Comparison of ENCODE assay signal across 10 cellular contexts in genomic region chr22:39503590-39503989, GRCh38. TPM values are rescaled to one million over a fixed set of nuclear protein-coding genes. Genes with fewer than 3 reads are reported as not detected.
A peak's percentile ranks its signal among the peaks of the same experiment; 100 is the strongest.
DNase-seq lines count a peak whose midpoint lies in the region; ATAC-seq, FAIRE-seq and TF ChIP-seq lines count a peak whose summit lies in the region.
"Had no signal": no experiment of that assay in that cellular context is flagged by ENCODE, and none has a peak within 500 bp of the region (broad histone marks: within the 10 kb centered on the region; RNA-seq: fewer than 3 reads in every experiment).

No MANE protein-coding gene starts in this region.

- no peak for TF ChIP-seq CTCF in CD8-positive, alpha-beta T cell (IDR thresholded peaks at IDR 0.05)
- TF ChIP-seq CTCF in choroid plexus epithelial cell (conservative IDR thresholded peaks at IDR 0.05; ENCODE audit: low read depth, low read length) (no peak), neural crest cell (conservative IDR thresholded peaks at IDR 0.05) (no peak)

- CTCF ChIA-PET in CD8-positive, alpha-beta T cell (lab: Charles Lee) = interaction anchor here (1.0 to 5.4 kb wide), 4 partner anchors 11 to 160 kb away, joined by 3 to 35 read pairs (median 16); no protein-coding TSS in a partner anchor

- H3K9me2 ChIP-seq in Karpas-422 (replicated peaks; ENCODE audit: insufficient read depth, low read length) = no peaks in the 10 kb centered on the region

- no peak overlapping the region for H2AFZ ChIP-seq in Karpas-422 (ENCODE audit: low read length)

- no peak for FAIRE-seq in frontal cortex (lab: Jason Lieb, UNC)

- POLR2A ChIA-PET in CD8-positive, alpha-beta T cell (lab: Charles Lee) = interaction anchor here (1.2 to 2.8 kb wide), 3 partner anchors 16 to 184 kb away, joined by 3 to 20 read pairs (median 6); partner anchors contain the start of genes ATF4, RPL3 and RPS19BP1

- H3K27ac Mint-ChIP-seq in CD8-positive, alpha-beta T cell = peak overlapping the region; percentile 79
- H3K27ac Mint-ChIP-seq in neural crest cell (ENCODE audit: unreplicated experiment) = no peak overlapping the region

- H3K9me3 ChIP-seq in CD8-positive, alpha-beta T cell (ENCODE audit: low read length) = no peaks in the 10 kb centered on the region
- no peaks in the 10 kb centered on the region for H3K9me3 ChIP-seq in Karpas-422 (ENCODE audit: low read length)
- H3K9me3 ChIP-seq: uterus had no signal

- H3K27me3 Mint-ChIP-seq in CD8-positive, alpha-beta T cell (ENCODE audit: low read depth) = no peaks in the 10 kb centered on the region
- no peaks in the 10 kb centered on the region for H3K27me3 Mint-ChIP-seq in neural crest cell (ENCODE audit: low read depth)

- peak overlapping the region; percentile 80 for H3K4me3 ChIP-seq in CD8-positive, alpha-beta T cell (ENCODE audit: low read depth, low read length)
- H3K4me3 ChIP-seq in Karpas-422 (ENCODE audit: low read length) = peak overlapping the region; percentile 82
- peak overlapping the region; percentile 92 for H3K4me3 ChIP-seq in choroid plexus epithelial cell (ENCODE audit: low read depth, low read length)

- no peak for ATAC-seq in CD8-positive, alpha-beta T cell

- H3K4me3 Mint-ChIP-seq in CD8-positive, alpha-beta T cell = peak overlapping the region; percentile 97
- peak overlapping the region; percentile 93 for H3K4me3 Mint-ChIP-seq in neural crest cell

- H4K20me1 ChIP-seq in Karpas-422 (ENCODE audit: insufficient read depth, low read depth, low read length) = peaks cover 24% of the 10 kb centered on the region

- intact Hi-C loops in CD8-positive, alpha-beta T cell (cut with DNase I, micrococcal nuclease) = no loop called here

- peaks cover 45% of the 10 kb centered on the region for H3K36me3 Mint-ChIP-seq in CD8-positive, alpha-beta T cell
- H3K36me3 Mint-ChIP-seq in neural crest cell (ENCODE audit: low read depth) = peaks cover 3% of the 10 kb centered on the region

- no peak for DNase-seq in CD8-positive, alpha-beta T cell
- DNase-seq in Karpas-422 = peak; percentile 55
- DNase-seq in choroid plexus epithelial cell (ENCODE audit: low read depth) = no peak
- no peak for DNase-seq in neural crest cell (ENCODE audit: low read depth, low spot score)
- no peak for DNase-seq in frontal cortex (ENCODE audit: low spot score in 2 of 2)
- DNase-seq in KG1 (lab: John Stamatoyannopoulos, UW) = no peak
- DNase-seq in kidney tubule cell (ENCODE audit: low spot score) = no peak
- no peak for DNase-seq in NCI-H2107 (lab: John Stamatoyannopoulos, UW)
- DNase-seq: NCI-H1048, uterus had no signal

- H3K9me3 Mint-ChIP-seq in CD8-positive, alpha-beta T cell = no peaks in the 10 kb centered on the region
- H3K9me3 Mint-ChIP-seq in neural crest cell = no peaks in the 10 kb centered on the region

- H3K4me1 Mint-ChIP-seq in CD8-positive, alpha-beta T cell (ENCODE audit: low read depth) = peaks cover 49% of the 10 kb centered on the region
- peaks cover 34% of the 10 kb centered on the region for H3K4me1 Mint-ChIP-seq in neural crest cell

- H3K27me3 ChIP-seq in CD8-positive, alpha-beta T cell (ENCODE audit: insufficient read depth, low read length) = no peaks in the 10 kb centered on the region
- H3K27me3 ChIP-seq in Karpas-422 (ENCODE audit: low read length) = no peaks in the 10 kb centered on the region
- H3K27me3 ChIP-seq: uterus had no signal

- H3K36me3 ChIP-seq in CD8-positive, alpha-beta T cell (ENCODE audit: insufficient read depth, low read length) = peaks cover 36% of the 10 kb centered on the region
- H3K36me3 ChIP-seq in Karpas-422 (ENCODE audit: insufficient read depth, low read length) = peaks cover 42% of the 10 kb centered on the region
- H3K36me3 ChIP-seq: uterus had no signal

- no peak overlapping the region for H3K27ac ChIP-seq in CD8-positive, alpha-beta T cell (ENCODE audit: low read depth, low read length)
- peak overlapping the region; percentile 48 for H3K27ac ChIP-seq in Karpas-422 (ENCODE audit: low read length)

- H3K4me1 ChIP-seq in CD8-positive, alpha-beta T cell (ENCODE audit: insufficient read depth, low read length) = peaks cover 30% of the 10 kb centered on the region
- peaks cover 22% of the 10 kb centered on the region for H3K4me1 ChIP-seq in Karpas-422 (ENCODE audit: low read length)

- peak overlapping the region; percentile 86 for H3K4me2 ChIP-seq in Karpas-422 (ENCODE audit: low read depth, low read length, poor library complexity, severe bottlenecking)

- peaks cover 57% of the 10 kb centered on the region for H3K79me2 ChIP-seq in Karpas-422 (ENCODE audit: low read length)

- H3K9ac ChIP-seq in Karpas-422 (ENCODE audit: low read length) = peak overlapping the region; percentile 81

RNA-seq across cellular contexts. Expression of gene MIEF1, which starts 1.5 kb away (rescaled TPM):
- 10 to 100 TPM; 24.8 to 25.3 TPM for total RNA-seq in CD8-positive, alpha-beta T cell
- total RNA-seq in Karpas-422 (2014; rRNA removed; shearing (Covaris generic); ENCODE audit: low replicate concordance) = 23.2 and 25.0 TPM in 2 replicates
- 43.3 and 45.0 TPM in 2 replicates for total RNA-seq in neural crest cell
- total RNA-seq in frontal cortex = 16.3 TPM

RNA-seq across cellular contexts. Expression of gene ATF4, which starts 16.8 kb away (rescaled TPM):
- total RNA-seq in CD8-positive, alpha-beta T cell = 100 to 1,000 TPM; 327 to 329 TPM
- total RNA-seq in Karpas-422 (2014; rRNA removed; shearing (Covaris generic); ENCODE audit: low replicate concordance) = 543 and 666 TPM in 2 replicates
- total RNA-seq in neural crest cell (363 and 364 TPM in 2 replicates), frontal cortex (92.9 TPM)

RNA-seq across cellular contexts. Expression of gene RPS19BP1, which starts 29.0 kb away (rescaled TPM):
- total RNA-seq in CD8-positive, alpha-beta T cell = 10 to 100 TPM; 69.0 to 70.5 TPM
- total RNA-seq in Karpas-422 (2014; rRNA removed; shearing (Covaris generic); ENCODE audit: low replicate concordance) = 91.1 and 198 TPM in 2 replicates
- 67.5 and 72.6 TPM in 2 replicates for total RNA-seq in neural crest cell
- total RNA-seq in frontal cortex = 19.6 TPM

RNA-seq across cellular contexts. Expression of gene MGAT3, which starts 46.8 kb away (rescaled TPM):
- under 1 TPM in 1 of 2 experiments, not detected in 1; 0.05 TPM for total RNA-seq in CD8-positive, alpha-beta T cell
- total RNA-seq in Karpas-422 (2014; rRNA removed; shearing (Covaris generic); ENCODE audit: low replicate concordance) = 34.8 and 52.7 TPM in 2 replicates
- total RNA-seq in neural crest cell (20.3 and 23.5 TPM in 2 replicates), frontal cortex (19.2 TPM)
